In genomic region chr6:100271625-100272024, GRCh38 we compare ENCODE assay signal across 2 cellular contexts.
TF ChIP-seq lines count a peak whose summit lies in the region.

No MANE protein-coding gene starts in this region.

TF ChIP-seq in IMR-90, 13 proteins besides CTCF, POLR2A, EP300 and RAD21 (continued from another document):
- no peak for TF ChIP-seq RCOR1 (IDR thresholded peaks at IDR 0.05; ENCODE audit: insufficient replicate concordance, low read length)
- TF ChIP-seq MAZ (IDR thresholded peaks at IDR 0.05; ENCODE audit: borderline replicate concordance, low read depth, low read length), result no peak
- TF ChIP-seq BHLHE40 (IDR thresholded peaks at IDR 0.05; ENCODE audit: low read depth, low read length), result no peak
- TF ChIP-seq MXI1 (IDR thresholded peaks at IDR 0.05; ENCODE audit: borderline replicate concordance, low read depth, low read length), result no peak
- no peak for TF ChIP-seq CEBPB (IDR thresholded peaks at IDR 0.05; ENCODE audit: low read depth, low read length)
- no peak for TF ChIP-seq CHD1 (IDR thresholded peaks at IDR 0.05; ENCODE audit: low read depth, low read length)
- TF ChIP-seq ELK1 (IDR thresholded peaks at IDR 0.05; ENCODE audit: borderline replicate concordance, low read depth, low read length), result no peak
- TF ChIP-seq FOS (IDR thresholded peaks at IDR 0.05; ENCODE audit: low read depth, low read length), result no peak
- no peak for TF ChIP-seq NFE2L2 (IDR thresholded peaks at IDR 0.05; ENCODE audit: low read depth, low read length)
- TF ChIP-seq USF2 (IDR thresholded peaks at IDR 0.05; ENCODE audit: low read depth, low read length), result no peak

TF ChIP-seq in H1, 55 proteins besides CTCF, POLR2A, EP300 and RAD21 (continued from another document):
- TF ChIP-seq YY1 (IDR thresholded peaks at IDR 0.05; ENCODE audit: low read depth, low read length) (no peak), MAFK (IDR thresholded peaks at IDR 0.05; ENCODE audit: low read depth, low read length) (no peak), MAX (IDR thresholded peaks at IDR 0.05) (no peak), SIX5 (IDR thresholded peaks at IDR 0.05; ENCODE audit: low read depth, low read length) (no peak), ATF3 (IDR thresholded peaks at IDR 0.05; ENCODE audit: insufficient read depth, low read depth, low read length) (no peak), TCF12 (IDR thresholded peaks at IDR 0.05; ENCODE audit: low read depth, low read length) (no peak), RBBP5 (IDR thresholded peaks at IDR 0.05; ENCODE audit: borderline replicate concordance, low read depth, low read length) (no peak), USF2 (IDR thresholded peaks at IDR 0.05; ENCODE audit: low read length) (no peak), POLR2AphosphoS5 (IDR thresholded peaks at IDR 0.05; ENCODE audit: low read depth, low read length) (no peak), NRF1 (IDR thresholded peaks at IDR 0.05; ENCODE audit: low read depth, low read length) (no peak), CHD1 (IDR thresholded peaks at IDR 0.05; ENCODE audit: low read depth, low read length) (no peak), ZNF274 (IDR thresholded peaks at IDR 0.05; ENCODE audit: borderline replicate concordance, extremely low read depth, low read length) (no peak), SP1 (IDR thresholded peaks at IDR 0.05; ENCODE audit: low read depth, low read length) (no peak), BRCA1 (IDR thresholded peaks at IDR 0.05; ENCODE audit: low read depth, low read length) (no peak), TAF1 (IDR thresholded peaks at IDR 0.05; ENCODE audit: low read depth, low read length) (no peak), CBX5 (IDR thresholded peaks at IDR 0.05; ENCODE audit: low read depth, low read length) (no peak), SP2 (IDR thresholded peaks at IDR 0.05; ENCODE audit: low read length) (no peak)
